19 cellular contexts compared by ENCODE assay signal in genomic region chr11:106959386-106959785, GRCh38. TPM values are rescaled to one million over a fixed set of nuclear protein-coding genes. Genes with fewer than 3 reads are reported as not detected.
A peak's percentile ranks its signal among the peaks of the same experiment; 100 is the strongest.
DNase-seq lines count a peak whose midpoint lies in the region; ATAC-seq and TF ChIP-seq lines count a peak whose summit lies in the region.
"Had no signal": no experiment of that assay in that cellular context is flagged by ENCODE, and none has a peak within 500 bp of the region (broad histone marks: within the 10 kb centered on the region; RNA-seq: fewer than 3 reads in every experiment).

No MANE protein-coding gene starts in this region.

- H4K91ac ChIP-seq in neuronal stem cell (ENCODE audit: low read depth, low read length, poor library complexity), result no peak overlapping the region

- ATAC-seq in DND-41 (ENCODE audit: insufficient read depth, low read depth) (no peak), GM18858 (IDR thresholded peaks at IDR 0.05; ENCODE audit: unreplicated experiment) (no peak)
- ATAC-seq in stimulated activated naive B cell treated with anti-CD40 and anti-IgM and Interleukin-4, amounts not matched to agents 10 μg/mL and 1 μg/mL and 100 μg/mL, for 72 hours (replicated peaks), result no peak
- ATAC-seq: HCT116, HepG2, PC-3 had no signal

- no peaks in the 10 kb centered on the region for H4K20me1 ChIP-seq in DND-41 (ENCODE audit: insufficient read depth, low read length)

- H3K4me1 Mint-ChIP-seq in endodermal cell, result peaks cover 24% of the 10 kb centered on the region
- no peaks in the 10 kb centered on the region for H3K4me1 Mint-ChIP-seq in stimulated activated naive B cell treated with anti-CD40 and anti-IgM and Interleukin-4, amounts not matched to agents 10 μg/mL and 1 μg/mL and 100 μg/mL, for 72 hours

- no peak for DNase-seq in DND-41
- no peak for DNase-seq in endodermal cell
- DNase-seq in neuronal stem cell (ENCODE audit: low spot score), result no peak
- no peak for DNase-seq in stimulated activated naive B cell treated with anti-CD40 and anti-IgM and Interleukin-4, amounts not matched to agents 10 μg/mL and 1 μg/mL and 100 μg/mL, for 72 hours
- DNase-seq in SKM-1 (lab: John Stamatoyannopoulos, UW; ENCODE audit: unreplicated experiment), result no peak
- DNase-seq: ACHN, Caco-2, DMS153, KG1, NCI-H1436, NCI-H2029, NCI-H510A, NCI-H774, PC-3 had no signal

- no peak overlapping the region for H4K8ac ChIP-seq in neuronal stem cell (ENCODE audit: low read depth, low read length)

- no peaks in the 10 kb centered on the region for H3K79me1 ChIP-seq in neuronal stem cell (ENCODE audit: low read depth, low read length)

- H3K4me1 ChIP-seq in DND-41 (ENCODE audit: insufficient read depth, low read length) (peaks cover 15% of the 10 kb centered on the region), HUES64 (ENCODE audit: insufficient read depth, low read length) (peaks cover 54% of the 10 kb centered on the region), endodermal cell (ENCODE audit: control insufficient read depth, insufficient read depth, low read length) (peaks cover 15% of the 10 kb centered on the region), neuronal stem cell (ENCODE audit: control insufficient read depth in 2 of 2, insufficient read depth in 1 of 2, low read depth in 1 of 2, low read length in 2 of 2) (peaks cover 13 to 21% of the 10 kb centered on the region in 2 donors)
- H3K4me1 ChIP-seq: Caco-2 had no signal

- H3K27me3 ChIP-seq in DND-41 (ENCODE audit: insufficient read depth, low read length, poor library complexity), result no peaks in the 10 kb centered on the region
- H3K27me3 ChIP-seq in HUES64 (ENCODE audit: insufficient read depth, low read length), result no peaks in the 10 kb centered on the region
- no peaks in the 10 kb centered on the region for H3K27me3 ChIP-seq in endodermal cell (ENCODE audit: control insufficient read depth, insufficient read depth, low read length, poor library complexity, severe bottlenecking)
- no peaks in the 10 kb centered on the region for H3K27me3 ChIP-seq in neuronal stem cell (ENCODE audit: control insufficient read depth in 3 of 3, insufficient read depth in 3 of 3, low read depth in 1 of 3, low read length in 3 of 3)

- no peak overlapping the region for H2BK12ac ChIP-seq in neuronal stem cell (ENCODE audit: low read length)

- no peaks in the 10 kb centered on the region for H3K27me3 Mint-ChIP-seq in endodermal cell (ENCODE audit: insufficient read depth)
- H3K27me3 Mint-ChIP-seq in stimulated activated naive B cell treated with anti-CD40 and anti-IgM and Interleukin-4, amounts not matched to agents 10 μg/mL and 1 μg/mL and 100 μg/mL, for 72 hours, result no peaks in the 10 kb centered on the region

- no peak overlapping the region for H3K14ac ChIP-seq in neuronal stem cell (ENCODE audit: low read length)

- no peak overlapping the region for H3K4ac ChIP-seq in neuronal stem cell (ENCODE audit: low read length)

- H3K9ac ChIP-seq in DND-41 (ENCODE audit: low read depth, low read length) (no peak overlapping the region), HUES64 (ENCODE audit: low read depth, low read length) (peak overlapping the region; percentile 11; the same call in 1 of the 2 replicates), endodermal cell (ENCODE audit: extremely low read depth, low read length, poor library complexity, severe bottlenecking) (no peak overlapping the region), neuronal stem cell (ENCODE audit: low read depth, low read length, poor library complexity) (no peak overlapping the region)

- no peak overlapping the region for H2AK5ac ChIP-seq in neuronal stem cell (ENCODE audit: low read depth, low read length)

- H3K4me2 ChIP-seq in DND-41 (ENCODE audit: insufficient read depth, low read length) (no peak overlapping the region), neuronal stem cell (ENCODE audit: insufficient read depth, low read length, poor library complexity, severe bottlenecking) (no peak overlapping the region)

- no peak overlapping the region for H3K27ac Mint-ChIP-seq in endodermal cell
- H3K27ac Mint-ChIP-seq in stimulated activated naive B cell treated with anti-CD40 and anti-IgM and Interleukin-4, amounts not matched to agents 10 μg/mL and 1 μg/mL and 100 μg/mL, for 72 hours, result no peak overlapping the region

- no peaks in the 10 kb centered on the region for H3K9me3 ChIP-seq in DND-41 (ENCODE audit: insufficient read depth, low read length, severe bottlenecking)
- no peaks in the 10 kb centered on the region for H3K9me3 ChIP-seq in HUES64 (ENCODE audit: insufficient read depth, low read depth, low read length)
- no peaks in the 10 kb centered on the region for H3K9me3 ChIP-seq in endodermal cell (ENCODE audit: control insufficient read depth, low read length)
- H3K9me3 ChIP-seq in neuronal stem cell (replicated peaks in 1 of 2; ENCODE audit: control insufficient read depth in 2 of 2, insufficient read depth in 1 of 2, low read depth in 1 of 2, low read length in 2 of 2), result no peaks in the 10 kb centered on the region
- H3K9me3 ChIP-seq: Caco-2 had no signal

- H3K23ac ChIP-seq in neuronal stem cell (ENCODE audit: low read depth, low read length, poor library complexity), result no peak overlapping the region

- no peak overlapping the region for H2BK5ac ChIP-seq in neuronal stem cell (ENCODE audit: low read length)

- H2AFZ ChIP-seq in DND-41 (ENCODE audit: low read depth, low read length), result peak overlapping the region; percentile 42; the same call in 1 of the 2 replicates
- peak overlapping the region; percentile 39 for H2AFZ ChIP-seq in neuronal stem cell (ENCODE audit: low read length)

- H3K27ac ChIP-seq in DND-41 (ENCODE audit: low read length) (no peak overlapping the region), HUES64 (ENCODE audit: low read depth, low read length) (peak overlapping the region; percentile 59; the same call in 1 of the 2 replicates), endodermal cell (ENCODE audit: low read depth, low read length) (peak overlapping the region; percentile 78), neuronal stem cell (replicated peaks; ENCODE audit: low read length) (no peak overlapping the region)
- H3K27ac ChIP-seq: RWPE1 had no signal

- H3K36me3 ChIP-seq in DND-41 (ENCODE audit: insufficient read depth, low read length) (no peaks in the 10 kb centered on the region), HUES64 (ENCODE audit: insufficient read depth, low read length) (no peaks in the 10 kb centered on the region), endodermal cell (ENCODE audit: control insufficient read depth, insufficient read depth, low read length) (no peaks in the 10 kb centered on the region), neuronal stem cell (replicated peaks in 1 of 2; ENCODE audit: control insufficient read depth in 2 of 2, insufficient read depth in 2 of 2, low read length in 2 of 2) (no peaks in the 10 kb centered on the region)

- no peak overlapping the region for H3K4me3 Mint-ChIP-seq in endodermal cell
- H3K4me3 Mint-ChIP-seq in stimulated activated naive B cell treated with anti-CD40 and anti-IgM and Interleukin-4, amounts not matched to agents 10 μg/mL and 1 μg/mL and 100 μg/mL, for 72 hours, result no peak overlapping the region

- no peak overlapping the region for H2BK15ac ChIP-seq in neuronal stem cell (ENCODE audit: low read length)

- no peaks in the 10 kb centered on the region for H3K36me3 Mint-ChIP-seq in endodermal cell (ENCODE audit: low read depth)
- no peaks in the 10 kb centered on the region for H3K36me3 Mint-ChIP-seq in stimulated activated naive B cell treated with anti-CD40 and anti-IgM and Interleukin-4, amounts not matched to agents 10 μg/mL and 1 μg/mL and 100 μg/mL, for 72 hours

- no peaks in the 10 kb centered on the region for H3K9me3 Mint-ChIP-seq in endodermal cell
- peaks cover 2 to 6% of the 10 kb centered on the region in 2 donors for H3K9me3 Mint-ChIP-seq in stimulated activated naive B cell treated with anti-CD40 and anti-IgM and Interleukin-4, amounts not matched to agents 10 μg/mL and 1 μg/mL and 100 μg/mL, for 72 hours

- no peak for TF ChIP-seq CTCF in DND-41 (IDR thresholded peaks at IDR 0.05; ENCODE audit: borderline replicate concordance, extremely low read depth, low read length, poor library complexity, severe bottlenecking)
- no peak for TF ChIP-seq CTCF in endodermal cell (conservative IDR thresholded peaks at IDR 0.05)

- no peak overlapping the region for H3K18ac ChIP-seq in neuronal stem cell (ENCODE audit: low read length)

- no peak overlapping the region for H2BK120ac ChIP-seq in neuronal stem cell (ENCODE audit: low read depth, low read length)

- H3K79me2 ChIP-seq in DND-41 (ENCODE audit: insufficient read depth, low read length), result no peaks in the 10 kb centered on the region

- H3K4me3 ChIP-seq in DND-41 (ENCODE audit: low read depth in 1 of 2, low read length in 2 of 2) (no peak overlapping the region), HUES64 (ENCODE audit: low read length) (no peak overlapping the region), endodermal cell (ENCODE audit: low read length) (no peak overlapping the region), neuronal stem cell (ENCODE audit: low read length in 2 of 2) (no peak overlapping the region)

- WGBS in HUES64, result 73% methylated on average over 2 of the region's 3 CpGs
- WGBS in endodermal cell (ENCODE audit: insufficient coverage in 1 of 2, insufficient read length in 1 of 2), 2 experiments, result 88 to 100% methylated on average over 2 to 3 of the region's 3 CpGs
- WGBS in neuronal stem cell (ENCODE audit: extremely low coverage in 2 of 2, insufficient read length in 2 of 2, insufficient replicate concordance in 1 of 2), 2 donors, result no CpG with 5 or more reads among the region's 3 CpGs

RNA-seq across cellular contexts. Expression of gene GUCY1A2, which starts 58.9 kb away (rescaled TPM):
- 0.55 TPM for polyA plus RNA-seq in HUES64 (2013, experiment 1 of 2)
- polyA plus RNA-seq in HUES64 (2013, experiment 2 of 2), result 0.51 TPM
- total RNA-seq in endodermal cell, result 1 to 10 TPM; 3.7 to 5.3 TPM
- polyA plus RNA-seq in endodermal cell (2013, experiment 1 of 2), result 1.6 TPM
- polyA plus RNA-seq in endodermal cell (2013, experiment 2 of 2), result 1.6 TPM
- 0.50 TPM for polyA plus RNA-seq in neuronal stem cell (2013, experiment 1 of 2)
- 0.50 TPM for polyA plus RNA-seq in neuronal stem cell (2013, experiment 2 of 2)
- total RNA-seq: Caco-2, PC-3 had no signal

Comparison
In these comparisons a context has a peak if more than half of its experiments do, and no peak if none do; other contexts are left out.
1. H3K27ac ChIP-seq: peak in HUES64 (single experiment) and endodermal cell (single experiment); none in DND-41 (single experiment) and neuronal stem cell (single experiment).